In genomic region chr11:40241524-40242037, GRCh38 we compare ENCODE assay signal across 11 cellular contexts.
A peak's percentile ranks its signal among the peaks of the same experiment; 100 is the strongest.
DNase-seq lines count a peak whose midpoint lies in the region; ATAC-seq lines count a peak whose summit lies in the region.
"Had no signal": no experiment of that assay in that cellular context is flagged by ENCODE, and none has a peak within 500 bp of the region (broad histone marks: within the 10 kb centered on the region; RNA-seq: fewer than 3 reads in every experiment).

No MANE protein-coding gene starts in this region.

- peak; percentile 98 for ATAC-seq in GM18868 (IDR thresholded peaks at IDR 0.05; ENCODE audit: unreplicated experiment)
- ATAC-seq in GM21825 (IDR thresholded peaks at IDR 0.05; ENCODE audit: unreplicated experiment), result peak; percentile 96
- ATAC-seq in HG03520 (IDR thresholded peaks at IDR 0.05; ENCODE audit: unreplicated experiment), result peak; percentile 96

- peak; percentile 11 for DNase-seq in mucosa of gallbladder (ENCODE audit: low spot score)
- DNase-seq in NCI-H226, result no peak
- DNase-seq in foreskin melanocyte, result no peak
- DNase-seq in Kasumi-1 (lab: John Stamatoyannopoulos, UW), result no peak
- no peak for DNase-seq in NCI-H1417 treated with DMSO at 0.1 percent for 48 hours (lab: John Stamatoyannopoulos, UW)
- DNase-seq: activated gamma-delta T cell treated with Interleukin-2 at 50 U/mL for 16 hours, DND-41, KG1 had no signal
